ENCODE assay signal across 24 cellular contexts in the genomic region with DNA sequence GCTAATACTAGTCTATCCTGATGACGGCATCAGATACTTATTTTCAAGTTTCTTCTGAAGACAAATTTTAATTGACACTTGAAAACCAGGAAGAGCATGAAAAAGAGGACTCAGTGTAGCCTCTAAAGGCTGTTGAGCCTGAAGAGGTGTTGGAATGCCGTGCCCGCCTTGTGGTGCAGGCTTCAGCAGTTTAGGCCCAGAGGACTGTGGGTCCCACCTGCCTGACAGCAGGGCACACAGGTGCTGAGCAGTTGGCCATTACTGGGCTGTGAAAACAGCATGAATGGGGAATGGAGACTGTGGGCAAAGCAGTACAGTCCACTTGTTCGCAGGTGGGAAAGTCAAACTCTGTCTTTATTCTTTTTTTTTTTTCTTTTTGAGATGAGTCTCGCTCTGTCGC. TPM values are rescaled to one million over a fixed set of nuclear protein-coding genes. Genes with fewer than 3 reads are reported as not detected.
DNase-seq lines count a peak whose midpoint lies in the region; ATAC-seq, FAIRE-seq and TF ChIP-seq lines count a peak whose summit lies in the region.
"Had no signal": no experiment of that assay in that cellular context is flagged by ENCODE, and none has a peak within 500 bp of the region (broad histone marks: within the 10 kb centered on the region; RNA-seq: fewer than 3 reads in every experiment).

No MANE protein-coding gene starts in this region.

- H3K4me1 ChIP-seq in K562 (replicated peaks in 1 of 2; ENCODE audit: control insufficient read depth in 2 of 2, insufficient read depth in 2 of 2, low read length in 2 of 2) = peaks cover 5 to 7% of the 10 kb centered on the region in 2 experiments; a peak in 3 of 5 replicates
- H3K4me1 ChIP-seq in mesendoderm (ENCODE audit: control insufficient read depth, low read depth, low read length) = no peaks in the 10 kb centered on the region

- peak; percentile 15 for DNase-seq in NCI-H2227 (lab: John Stamatoyannopoulos, UW; ENCODE audit: unreplicated experiment)
- no peak for DNase-seq in NCI-H2227 treated with DMSO at 0.1 percent for 48 hours (lab: John Stamatoyannopoulos, UW)
- DNase-seq in DMS79 treated with DMSO at 0.1 percent for 48 hours (lab: John Stamatoyannopoulos, UW) = peak; percentile 96
- no peak for DNase-seq in K562 (ENCODE audit: extremely low read depth in 1 of 4, low spot score in 3 of 4)
- no peak for DNase-seq in mesendoderm
- no peak for DNase-seq in effector memory CD8-positive, alpha-beta T cell
- DNase-seq in left lobe of liver (ENCODE audit: low spot score) = no peak
- DNase-seq: C1 segment of cervical spinal cord; CD4-positive, alpha-beta memory T cell; COR-L47; DND-41; Karpas-422; NCI-H1092 treated with DMSO at 0.1 percent for 48 hours; NCI-H1694; NCI-H2029 treated with DMSO at 0.1 percent for 48 hours; NCI-H2171; NCI-H526; NCI-H82; Right ventricle myocardium superior; RPMI8226 had no signal

- no peak overlapping the region for H2BK120ac ChIP-seq in mesendoderm (ENCODE audit: low read depth, low read length)

- H3K4ac ChIP-seq in mesendoderm (ENCODE audit: low read depth, low read length) = no peak overlapping the region

- no peak overlapping the region for H4K8ac ChIP-seq in mesendoderm (ENCODE audit: low read depth, low read length)

- H2BK15ac ChIP-seq in mesendoderm (replicated peaks; ENCODE audit: low read depth) = no peak overlapping the region

- no peak for TF ChIP-seq RAD21 in K562 (CRISPR knock-in tag; conservative IDR thresholded peaks at IDR 0.05 in 1 of 2, IDR thresholded peaks at IDR 0.05 in 1 of 2)

- BruUV-seq in K562 (replicated peaks; lab: Mats Ljungman, UMichigan) = no TSS peak

- H3K27ac Mint-ChIP-seq in effector memory CD8-positive, alpha-beta T cell = no peak overlapping the region
- H3K27ac Mint-ChIP-seq: CD4-positive, alpha-beta memory T cell had no signal

- H3K27ac ChIP-seq in K562 (ENCODE audit: extremely low read depth, low read depth, low read length) (no peak overlapping the region), mesendoderm (ENCODE audit: low read depth, low read length) (no peak overlapping the region)
- H3K27ac ChIP-seq: A549, SJSA1 had no signal

- H3K79me1 ChIP-seq in mesendoderm (ENCODE audit: low read length) = no peaks in the 10 kb centered on the region

- no peak overlapping the region for H2AK5ac ChIP-seq in mesendoderm (ENCODE audit: low read length)

- in situ Hi-C loops in K562 (cut with MboI) = no loop called here

- H3K56ac ChIP-seq in mesendoderm (ENCODE audit: low read length) = no peak overlapping the region

- H3K4me3 ChIP-seq in K562 (no peak overlapping the region), mesendoderm (ENCODE audit: low read length) (no peak overlapping the region)
- H3K4me3 ChIP-seq: A549, SJSA1 had no signal

- H3K36me3 ChIP-seq in K562 (ENCODE audit: control insufficient read depth, insufficient read depth, low read length) (no peaks in the 10 kb centered on the region), mesendoderm (ENCODE audit: control insufficient read depth, insufficient read depth, low read length) (no peaks in the 10 kb centered on the region)
- H3K36me3 ChIP-seq: SJSA1 had no signal

- no peak overlapping the region for H3K4me3 Mint-ChIP-seq in effector memory CD8-positive, alpha-beta T cell
- H3K4me3 Mint-ChIP-seq: CD4-positive, alpha-beta memory T cell had no signal

- POLR2A ChIA-PET in K562 (lab: Yijun Ruan, JAX) = interaction anchor here (0.7 to 2.6 kb wide), 2 partner anchors 11 to 14 kb away, joined by 3 to 15 read pairs; no protein-coding TSS in a partner anchor

- H3K18ac ChIP-seq in mesendoderm (ENCODE audit: low read length) = no peak overlapping the region

- WGBS in K562 (ENCODE audit: insufficient coverage, low coverage, missing lambda C conversion rate) = 15% methylated on average over 4 of the region's 6 CpGs
- no CpG with 5 or more reads among the region's 6 CpGs for WGBS in mesendoderm (ENCODE audit: extremely low coverage, insufficient coverage, low lambda C conversion rate)

- H4K5ac ChIP-seq in mesendoderm (ENCODE audit: low read length) = no peak overlapping the region

- no peak for TF ChIP-seq POLR2A in K562 (conservative IDR thresholded peaks at IDR 0.05)

- H3K36me3 Mint-ChIP-seq in effector memory CD8-positive, alpha-beta T cell (ENCODE audit: insufficient read depth) = no peaks in the 10 kb centered on the region
- H3K36me3 Mint-ChIP-seq: CD4-positive, alpha-beta memory T cell had no signal

- CTCF ChIA-PET in K562 (lab: Yijun Ruan, JAX; ENCODE audit: low intra/inter-chr PET ratio) = no interaction called here

- H3K4me1 Mint-ChIP-seq in effector memory CD8-positive, alpha-beta T cell (ENCODE audit: low read depth in 2 of 2) = peaks cover 1 to 2% of the 10 kb centered on the region in 2 donors

- peaks cover 18 to 22% of the 10 kb centered on the region in 2 donors for H3K27me3 Mint-ChIP-seq in effector memory CD8-positive, alpha-beta T cell

- no peak for TF ChIP-seq EP300 in K562 (IDR thresholded peaks at IDR 0.05; ENCODE audit: low read length)

- H3K27me3 ChIP-seq in K562 (ENCODE audit: control insufficient read depth in 2 of 2, insufficient read depth in 2 of 2, low read length in 2 of 2) = peaks cover 41 to 52% of the 10 kb centered on the region in 2 experiments
- H3K27me3 ChIP-seq in mesendoderm (ENCODE audit: insufficient read depth, low read length, poor library complexity) = no peaks in the 10 kb centered on the region
- H3K27me3 ChIP-seq: SJSA1 had no signal

- no peak for FAIRE-seq in K562 (lab: Jason Lieb, UNC)
- FAIRE-seq: A549, GM12892, H54 had no signal

- H2BK5ac ChIP-seq in mesendoderm (ENCODE audit: low read length) = peak overlapping the region; percentile 65

- H2AFZ ChIP-seq in K562 (ENCODE audit: low read depth, low read length) = peak overlapping the region; percentile 47; the same call in 1 of the 2 replicates

- ATAC-seq in K562 (no peak), left lobe of liver (no peak)
- ATAC-seq in effector memory CD8-positive, alpha-beta T cell (replicated peaks) = no peak
- ATAC-seq: A549 had no signal

- no peak overlapping the region for H3K23ac ChIP-seq in mesendoderm (ENCODE audit: low read length)

- no peaks in the 10 kb centered on the region for H3K9me3 ChIP-seq in K562 (replicated peaks; ENCODE audit: control insufficient read depth, insufficient read depth, low read depth, low read length)
- H3K9me3 ChIP-seq: A549, SJSA1 had no signal

- no peak for TF ChIP-seq CTCF in K562 (IDR thresholded peaks at IDR 0.05 in 2 of 3, conservative IDR thresholded peaks at IDR 0.05 in 1 of 3; ENCODE audit: insufficient read depth in 2 of 3, low read depth in 1 of 3, low read length in 3 of 3)

- intact Hi-C loops in K562 (cut with micrococcal nuclease) = no loop called here

- H3K9me1 ChIP-seq in K562 (ENCODE audit: control insufficient read depth, insufficient read depth, low read length) = no peaks in the 10 kb centered on the region

- no peaks in the 10 kb centered on the region for H3K79me2 ChIP-seq in K562 (ENCODE audit: control insufficient read depth, insufficient read depth, low read length)
- H3K79me2 ChIP-seq in mesendoderm (ENCODE audit: control insufficient read depth, insufficient read depth, low read length) = no peaks in the 10 kb centered on the region

- no peaks in the 10 kb centered on the region for H3K9me3 Mint-ChIP-seq in effector memory CD8-positive, alpha-beta T cell
- H3K9me3 Mint-ChIP-seq: CD4-positive, alpha-beta memory T cell had no signal

- 0 out of 2 replicates have a peak, but pooled peaks cover 10% of the 10 kb centered on the region for H4K20me1 ChIP-seq in K562 (replicated peaks; ENCODE audit: control insufficient read depth, insufficient read depth, low read length)

- peak overlapping the region; percentile 43 for H3K4me2 ChIP-seq in K562 (ENCODE audit: insufficient read depth, low read length)
- H3K4me2 ChIP-seq in mesendoderm (ENCODE audit: low read length) = no peak overlapping the region
- H3K4me2 ChIP-seq: A549 had no signal

- H3K9ac ChIP-seq in K562 (ENCODE audit: insufficient read depth in 1 of 2, low read depth in 2 of 2, low read length in 2 of 2) = no peak overlapping the region
- H3K9ac ChIP-seq in mesendoderm (ENCODE audit: low read length) = no peak overlapping the region

TF ChIP-seq in K562, 482 proteins besides CTCF, POLR2A, EP300 and RAD21 (continues in another document):
- TF ChIP-seq SMAD1 (IDR thresholded peaks at IDR 0.05; ENCODE audit: low read depth, low read length, partially characterized antibody) (no peak), SRSF9 (IDR thresholded peaks at IDR 0.05; ENCODE audit: borderline replicate concordance, low read depth, low read length) (no peak), CXXC5 (CRISPR knock-in tag; IDR thresholded peaks at IDR 0.05) (0 out of 2 replicates have a peak, but pooled peaks have one; percentile 15)

RNA-seq across cellular contexts. Expression of a gene that starts 49.8 kb away (rescaled TPM):
- 140 and 675 TPM in 2 replicates for total RNA-seq in K562 (2011; cell fraction: chromatin; rRNA removed; ENCODE audit: low replicate concordance)
- total RNA-seq in K562 (2011; cell fraction: nucleolus; rRNA removed) = 80.2 and 115 TPM in 2 replicates
- total RNA-seq in K562 (2011; cell fraction: nucleoplasm; rRNA removed) = 243 and 305 TPM in 2 replicates
- total RNA-seq in K562 (2014; rRNA removed) = 70.9 and 77.6 TPM in 2 replicates
- total RNA-seq in K562 (2014; rRNA removed; fragmentation: Illumina TruSeq; extraction: Trizol) = 136 and 149 TPM in 2 replicates
- 116 and 120 TPM in 2 replicates for total RNA-seq in K562 (2015; rRNA removed; fragmentation: Illumina TruSeq; extraction: Trizol)
- 66.3 and 71.1 TPM in 2 replicates for total RNA-seq in K562 (2021)
- 143 and 150 TPM in 2 replicates for polyA plus RNA-seq in K562 (2011; rRNA removed)
- 6.6 and 22.6 TPM in 2 replicates for polyA plus RNA-seq in K562 (2011; cell fraction: cytosol; rRNA removed)
- 110 and 238 TPM in 2 replicates for polyA plus RNA-seq in K562 (2011; cell fraction: nucleus; rRNA removed)
- polyA plus RNA-seq in K562 (2012) = 51.4 and 58.9 TPM in 2 replicates
- polyA plus RNA-seq in K562 (2014; fragmentation: Illumina TruSeq; extraction: Trizol) = 83.6 and 106 TPM in 2 replicates
- polyA plus RNA-seq in K562 (2014; fragmentation: Nextera tagmentation; extraction: Ambion mirVana) = 100 to 1,000 TPM in 1 of 2 experiments, 10 to 100 TPM in 1; 87.1 to 139 TPM
- polyA plus RNA-seq in K562 (2014; rRNA removed) = 88.4 and 107 TPM in 2 replicates
- polyA minus RNA-seq in K562 (2011; rRNA and poly(A)+ RNA removed) = 168 and 237 TPM in 2 replicates
- polyA minus RNA-seq in K562 (2011; cell fraction: cytosol; rRNA and poly(A)+ RNA removed) = 23.7 and 28.0 TPM in 2 replicates
- polyA minus RNA-seq in K562 (2011; cell fraction: nucleus; rRNA and poly(A)+ RNA removed) = 139 and 282 TPM in 2 replicates
- 48.2 TPM for polyA plus RNA-seq in mesendoderm (2013, experiment 1 of 2)
- polyA plus RNA-seq in mesendoderm (2013, experiment 2 of 2) = 46.0 TPM
- total RNA-seq in left lobe of liver = 8.9 TPM

Comparison
In these comparisons a context has a peak if more than half of its experiments do, and no peak if none do; other contexts are left out.
1. DNase-seq: peak in NCI-H2227 (single experiment) and DMS79 treated with DMSO at 0.1 percent for 48 hours (single experiment); none in NCI-H2227 treated with DMSO at 0.1 percent for 48 hours (single experiment), K562 (0 of 4), mesendoderm (single experiment), effector memory CD8-positive, alpha-beta T cell (0 of 3) and left lobe of liver (single experiment).